Comparison of ENCODE assay signal across 7 cellular contexts in genomic region chr20:4607287-4607713, GRCh38.
DNase-seq lines count a peak whose midpoint lies in the region; FAIRE-seq and TF ChIP-seq lines count a peak whose summit lies in the region.

No MANE protein-coding gene starts in this region.

- TF ChIP-seq POLR2A in uterus (IDR thresholded peaks at IDR 0.05): no peak

- intact Hi-C loops in uterus (cut with DNase I; ENCODE audit: low total_unique reads): loop anchor here (2.0 to 10.0 kb wide), 2 partner anchors 114 to 348 kb away; partner anchors contain the start of gene PRND

- H3K4me3 ChIP-seq in SJCRH30 (peak overlapping the region; percentile 12; the same call in 1 of the 2 replicates), uterus (no peak overlapping the region)

- H3K36me3 ChIP-seq in SJCRH30 (no peaks in the 10 kb centered on the region), uterus (no peaks in the 10 kb centered on the region)

- DNase-seq in SJCRH30: peak; percentile 50 to 86
- DNase-seq in activated gamma-delta T cell treated with anti-CD3 and anti-CD28 coated beads, Interleukin-2, amount 50 U/mL, for 16 hours (ENCODE audit: low read depth): peak; percentile 29
- DNase-seq in frontal cortex (ENCODE audit: low spot score in 2 of 2): peak in 1 of 2 donors; percentile 61
- no peak for DNase-seq in osteocyte (ENCODE audit: extremely low spot score, unreplicated experiment)
- DNase-seq in uterus: peak; percentile 55 to 62

- H3K4me1 ChIP-seq in SJCRH30 (peaks cover 4% of the 10 kb centered on the region; the same call in 1 of the 2 replicates), uterus (peaks cover 0 to 3% of the 10 kb centered on the region in 2 donors)

- H3K9me3 ChIP-seq in SJCRH30 (replicated peaks) (no peaks in the 10 kb centered on the region), uterus (no peaks in the 10 kb centered on the region)

- no peaks in the 10 kb centered on the region for H3K36me3 Mint-ChIP-seq in osteocyte (ENCODE audit: unreplicated experiment)

- H3K27ac Mint-ChIP-seq in osteocyte (ENCODE audit: unreplicated experiment): no peak overlapping the region

- H3K27me3 ChIP-seq in SJCRH30 (peaks cover 7% of the 10 kb centered on the region), uterus (no peaks in the 10 kb centered on the region)

- TF ChIP-seq CTCF in GM12874 (IDR thresholded peaks at IDR 0.05; ENCODE audit: insufficient read depth, low read depth, low read length) (peak; percentile 76), LNCAP (IDR thresholded peaks at IDR 0.05) (peak; percentile 92), osteocyte (IDR thresholded peaks at IDR 0.05) (peak; percentile 93), uterus (IDR thresholded peaks at IDR 0.05) (peak; percentile 89 to 96 (median 96))

- H3K4me1 Mint-ChIP-seq in osteocyte (ENCODE audit: unreplicated experiment): peaks cover 1% of the 10 kb centered on the region

- no peaks in the 10 kb centered on the region for H3K9me3 Mint-ChIP-seq in osteocyte (ENCODE audit: unreplicated experiment)

- FAIRE-seq in frontal cortex (lab: Jason Lieb, UNC): peak; percentile 31

- H3K27me3 Mint-ChIP-seq in osteocyte (ENCODE audit: unreplicated experiment): peaks cover 40% of the 10 kb centered on the region

- H3K27ac ChIP-seq in SJCRH30: no peak overlapping the region
- peak overlapping the region in 1 of 2 donors; percentile 42 for H3K27ac ChIP-seq in uterus

- H3K4me3 Mint-ChIP-seq in osteocyte (ENCODE audit: unreplicated experiment): no peak overlapping the region
